ENCODE assay signal across 13 cellular contexts in the genomic region with DNA sequence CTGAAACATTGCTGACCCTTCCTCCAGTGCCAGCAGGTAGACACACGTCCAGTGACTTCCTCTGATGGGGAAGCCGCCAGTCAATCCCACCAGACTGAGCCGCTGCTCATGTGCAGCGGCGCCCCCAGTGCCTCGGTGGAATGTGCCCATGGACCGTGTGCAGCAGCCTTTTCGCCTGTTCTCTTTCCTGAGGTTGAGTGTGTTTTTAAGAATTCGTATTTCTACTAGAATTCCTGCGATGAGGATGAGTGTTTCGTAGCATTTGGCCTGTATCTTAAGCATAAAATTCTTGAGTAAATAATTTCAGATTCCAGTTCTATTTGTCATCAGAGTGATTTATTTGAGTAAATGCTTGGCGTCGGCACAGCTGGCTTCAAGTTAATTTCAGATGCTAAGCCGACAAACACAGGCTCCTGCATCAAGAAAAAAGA. TPM values are rescaled to one million over a fixed set of nuclear protein-coding genes. Genes with fewer than 3 reads are reported as not detected.
DNase-seq lines count a peak whose midpoint lies in the region; ATAC-seq and TF ChIP-seq lines count a peak whose summit lies in the region.
"Had no signal": no experiment of that assay in that cellular context is flagged by ENCODE, and none has a peak within 500 bp of the region (broad histone marks: within the 10 kb centered on the region; RNA-seq: fewer than 3 reads in every experiment).

No MANE protein-coding gene starts in this region.

- H3K4me1 Mint-ChIP-seq in activated naive CD8-positive, alpha-beta T cell treated with anti-CD3 and anti-CD28 coated beads, Interleukin-2, amount 10 ng/mL, durations not matched to agents 7 days and 5 days = peaks cover 2% of the 10 kb centered on the region
- H3K4me1 Mint-ChIP-seq in activated naive CD8-positive, alpha-beta T cell treated with anti-CD3 and anti-CD28 coated beads, Interleukin-2, amount 50 U/mL, for 24 hours = peaks cover 1% of the 10 kb centered on the region
- H3K4me1 Mint-ChIP-seq: naive B cell had no signal

- H3K4me3 ChIP-seq in astrocyte of the cerebellum (ENCODE audit: low read depth, low read length) = no peak overlapping the region
- no peak overlapping the region for H3K4me3 ChIP-seq in kidney epithelial cell (ENCODE audit: low read depth, low read length)
- H3K4me3 ChIP-seq in aorta (ENCODE audit: low read length in 2 of 2) = no peak overlapping the region
- H3K4me3 ChIP-seq: K562 had no signal

- H3K27me3 Mint-ChIP-seq in activated naive CD8-positive, alpha-beta T cell treated with anti-CD3 and anti-CD28 coated beads, Interleukin-2, amount 10 ng/mL, durations not matched to agents 7 days and 5 days = no peaks in the 10 kb centered on the region
- no peaks in the 10 kb centered on the region for H3K27me3 Mint-ChIP-seq in activated naive CD8-positive, alpha-beta T cell treated with anti-CD3 and anti-CD28 coated beads, Interleukin-2, amount 50 U/mL, for 24 hours
- H3K27me3 Mint-ChIP-seq: activated CD8-positive, alpha-beta T cell treated with anti-CD3 and anti-CD28 coated beads for 36 hours; brain; naive B cell had no signal

- no peaks in the 10 kb centered on the region for H3K9me3 ChIP-seq in aorta (ENCODE audit: control insufficient read depth, low read length)

- TF ChIP-seq CTCF in astrocyte of the cerebellum (IDR thresholded peaks at IDR 0.05; ENCODE audit: low read depth, low read length, missing control alignments) (no peak), kidney epithelial cell (IDR thresholded peaks at IDR 0.05; ENCODE audit: insufficient read depth, low read length, poor library complexity, severe bottlenecking) (no peak)

- DNase-seq in activated naive CD8-positive, alpha-beta T cell treated with anti-CD3 and anti-CD28 coated beads, Interleukin-2, amount 10 ng/mL, durations not matched to agents 7 days and 5 days = no peak
- no peak for DNase-seq in activated naive CD8-positive, alpha-beta T cell treated with anti-CD3 and anti-CD28 coated beads, Interleukin-2, amount 50 U/mL, for 24 hours
- peak; percentile 89 for DNase-seq in astrocyte of the cerebellum (ENCODE audit: low read depth)
- peak; percentile 21 for DNase-seq in kidney epithelial cell (ENCODE audit: low read depth)
- peak in 1 of 2 donors; percentile 75 for DNase-seq in aorta
- DNase-seq in activated CD4-positive, CD25-positive, alpha-beta regulatory T cell treated with anti-CD3 and anti-CD28 coated beads, Interleukin-2, amount 50 U/mL, for 72 hours = no peak
- DNase-seq in midbrain (lab: John Stamatoyannopoulos, UW) = no peak
- DNase-seq: activated CD8-positive, alpha-beta T cell treated with anti-CD3 and anti-CD28 coated beads for 36 hours; hippocampal formation; naive B cell had no signal

- 5 to 8% methylated on average over 14 of the region's 14 CpGs for WGBS in aorta, 2 donors

- peak overlapping the region; percentile 50 to 96 for H3K27ac ChIP-seq in aorta (ENCODE audit: low read depth in 1 of 2, low read length in 2 of 2)

- H3K4me3 Mint-ChIP-seq in activated naive CD8-positive, alpha-beta T cell treated with anti-CD3 and anti-CD28 coated beads, Interleukin-2, amount 10 ng/mL, durations not matched to agents 7 days and 5 days = no peak overlapping the region
- no peak overlapping the region for H3K4me3 Mint-ChIP-seq in activated naive CD8-positive, alpha-beta T cell treated with anti-CD3 and anti-CD28 coated beads, Interleukin-2, amount 50 U/mL, for 24 hours
- H3K4me3 Mint-ChIP-seq: activated CD8-positive, alpha-beta T cell treated with anti-CD3 and anti-CD28 coated beads for 36 hours; brain had no signal

- no peak for ATAC-seq in activated naive CD8-positive, alpha-beta T cell treated with anti-CD3 and anti-CD28 coated beads, Interleukin-2, amount 10 ng/mL, durations not matched to agents 7 days and 5 days (ENCODE audit: low read depth)
- no peak for ATAC-seq in activated naive CD8-positive, alpha-beta T cell treated with anti-CD3 and anti-CD28 coated beads, Interleukin-2, amount 50 U/mL, for 24 hours
- ATAC-seq in aorta (ENCODE audit: low FRiP score) (no peak), GM19351 (IDR thresholded peaks at IDR 0.05; ENCODE audit: unreplicated experiment) (no peak)
- ATAC-seq: activated CD8-positive, alpha-beta T cell treated with anti-CD3 and anti-CD28 coated beads for 36 hours; K562 had no signal

- H3K27me3 ChIP-seq in kidney epithelial cell (ENCODE audit: control insufficient read depth, insufficient read depth, low read length) (no peaks in the 10 kb centered on the region), aorta (ENCODE audit: control insufficient read depth in 1 of 2, insufficient read depth in 2 of 2, low read length in 1 of 2) (no peaks in the 10 kb centered on the region)

- H3K27ac Mint-ChIP-seq in activated naive CD8-positive, alpha-beta T cell treated with anti-CD3 and anti-CD28 coated beads, Interleukin-2, amount 10 ng/mL, durations not matched to agents 7 days and 5 days = peak overlapping the region; percentile 42
- H3K27ac Mint-ChIP-seq in activated naive CD8-positive, alpha-beta T cell treated with anti-CD3 and anti-CD28 coated beads, Interleukin-2, amount 50 U/mL, for 24 hours = no peak overlapping the region
- H3K27ac Mint-ChIP-seq: activated CD8-positive, alpha-beta T cell treated with anti-CD3 and anti-CD28 coated beads for 36 hours had no signal

- peaks cover 0 to 5% of the 10 kb centered on the region in 2 donors for H3K4me1 ChIP-seq in aorta (ENCODE audit: control insufficient read depth in 1 of 2, insufficient read depth in 2 of 2, low read length in 2 of 2)

- H3K36me3 ChIP-seq in kidney epithelial cell (ENCODE audit: control insufficient read depth, insufficient read depth, low read length) = peaks cover 6% of the 10 kb centered on the region
- no peaks in the 10 kb centered on the region for H3K36me3 ChIP-seq in aorta (ENCODE audit: control insufficient read depth in 1 of 2, insufficient read depth in 2 of 2, low read length in 1 of 2)

- POLR2A ChIA-PET in activated naive CD8-positive, alpha-beta T cell treated with anti-CD3 and anti-CD28 coated beads, Interleukin-2, amount 10 ng/mL, durations not matched to agents 7 days and 5 days (lab: Charles Lee) = no interaction called here

- H3K9me3 Mint-ChIP-seq in activated naive CD8-positive, alpha-beta T cell treated with anti-CD3 and anti-CD28 coated beads, Interleukin-2, amount 10 ng/mL, durations not matched to agents 7 days and 5 days = no peaks in the 10 kb centered on the region
- no peaks in the 10 kb centered on the region for H3K9me3 Mint-ChIP-seq in activated naive CD8-positive, alpha-beta T cell treated with anti-CD3 and anti-CD28 coated beads, Interleukin-2, amount 50 U/mL, for 24 hours
- H3K9me3 Mint-ChIP-seq: activated CD8-positive, alpha-beta T cell treated with anti-CD3 and anti-CD28 coated beads for 36 hours; brain; naive B cell had no signal

- H3K36me3 Mint-ChIP-seq in activated naive CD8-positive, alpha-beta T cell treated with anti-CD3 and anti-CD28 coated beads, Interleukin-2, amount 10 ng/mL, durations not matched to agents 7 days and 5 days = peaks cover 19% of the 10 kb centered on the region
- peaks cover 52% of the 10 kb centered on the region for H3K36me3 Mint-ChIP-seq in activated naive CD8-positive, alpha-beta T cell treated with anti-CD3 and anti-CD28 coated beads, Interleukin-2, amount 50 U/mL, for 24 hours (ENCODE audit: low read depth)

- intact Hi-C loops in aorta (cut with DNase I) = loop anchor here in 1 of 2 donors (1.0 to 5.0 kb wide), 2 partner anchors 36 to 45 kb away; a partner anchor contains a TSS

- in situ Hi-C loops in astrocyte of the cerebellum (cut with HindIII; ENCODE audit: low sequenced_read_pairs) = no loop called here

RNA-seq across cellular contexts. Expression of a gene that starts 35.4 kb away (rescaled TPM):
- total RNA-seq in activated naive CD8-positive, alpha-beta T cell treated with anti-CD3 and anti-CD28 coated beads, Interleukin-2, amount 10 ng/mL, durations not matched to agents 7 days and 5 days = 10 to 100 TPM; 67.0 to 69.4 TPM
- 57.3 and 70.7 TPM in 2 replicates for total RNA-seq in kidney epithelial cell
- total RNA-seq in aorta = 10 to 100 TPM; 29.4 to 32.7 TPM
- 10 to 100 TPM; 17.3 to 20.4 TPM for polyA plus RNA-seq in aorta

RNA-seq across cellular contexts. Expression of a gene that starts 45.5 kb away (rescaled TPM):
- 10 to 100 TPM; 39.9 to 45.6 TPM for total RNA-seq in activated naive CD8-positive, alpha-beta T cell treated with anti-CD3 and anti-CD28 coated beads, Interleukin-2, amount 10 ng/mL, durations not matched to agents 7 days and 5 days
- total RNA-seq in kidney epithelial cell = 37.4 and 38.5 TPM in 2 replicates
- total RNA-seq in aorta = 10 to 100 TPM; 27.0 to 29.4 TPM
- 10 to 100 TPM; 14.0 to 25.3 TPM for polyA plus RNA-seq in aorta

Comparison
In these comparisons a context has a peak if more than half of its experiments do, and no peak if none do; other contexts are left out.
1. DNase-seq: peak in astrocyte of the cerebellum (single experiment) and kidney epithelial cell (single experiment); none in activated naive CD8-positive, alpha-beta T cell treated with anti-CD3 and anti-CD28 coated beads, Interleukin-2, amount 10 ng/mL, durations not matched to agents 7 days and 5 days (single experiment), activated naive CD8-positive, alpha-beta T cell treated with anti-CD3 and anti-CD28 coated beads, Interleukin-2, amount 50 U/mL, for 24 hours (single experiment), activated CD4-positive, CD25-positive, alpha-beta regulatory T cell treated with anti-CD3 and anti-CD28 coated beads, Interleukin-2, amount 50 U/mL, for 72 hours (single experiment) and midbrain (single experiment).